8 cellular contexts compared by ENCODE assay signal in genomic region chr22:46087816-46088277, GRCh38.
A peak's percentile ranks its signal among the peaks of the same experiment; 100 is the strongest.
DNase-seq lines count a peak whose midpoint lies in the region; ATAC-seq and TF ChIP-seq lines count a peak whose summit lies in the region.

No MANE protein-coding gene starts in this region.

- 15 to 54% methylated on average over 4 of the region's 22 CpGs for WGBS in esophagus squamous epithelium, 2 donors

- peak overlapping the region; percentile 99 for H3K27ac ChIP-seq in Panc1 (ENCODE audit: low read length)
- H3K27ac ChIP-seq in esophagus squamous epithelium, result peak overlapping the region; percentile 92 to 100 (median 100)

- H3K27ac Mint-ChIP-seq in T-helper 17 cell, result no peak overlapping the region
- H3K27ac Mint-ChIP-seq in CD14-positive monocyte, result peak overlapping the region in 1 of 7 donors; percentile 10

- POLR2A ChIA-PET in Panc1 (lab: Charles Lee), result no interaction called here

- peaks cover 11% of the 10 kb centered on the region for H3K4me1 Mint-ChIP-seq in T-helper 17 cell
- H3K4me1 Mint-ChIP-seq in CD14-positive monocyte, result no peaks in the 10 kb centered on the region

- in situ Hi-C loops in Panc1 (cut with HindIII; ENCODE audit: low pct_unique_long_range_greater_than_20kb, low sequenced_read_pairs), result no loop called here

- CTCF ChIA-PET in Panc1 (lab: Charles Lee), result no interaction called here

- intact Hi-C loops in Panc1 (cut with micrococcal nuclease; ENCODE audit: unreplicated experiment), result no loop called here
- intact Hi-C loops in esophagus squamous epithelium (cut with DNase I), result no loop called here
- intact Hi-C loops in CD14-positive monocyte (cut with micrococcal nuclease), result no loop called here

- BruUV-seq in Panc1 (replicated peaks; lab: Mats Ljungman, UMichigan), result no TSS peak

- H3K9me3 ChIP-seq in Panc1 (ENCODE audit: control insufficient read depth, insufficient read depth, low read depth, low read length) (no peaks in the 10 kb centered on the region), esophagus squamous epithelium (no peaks in the 10 kb centered on the region), T-helper 17 cell (ENCODE audit: control insufficient read depth, low read length, poor library complexity, severe bottlenecking) (no peaks in the 10 kb centered on the region)

- H3K27me3 ChIP-seq in Panc1 (ENCODE audit: control insufficient read depth, insufficient read depth, low read length) (no peaks in the 10 kb centered on the region), esophagus squamous epithelium (no peaks in the 10 kb centered on the region)

- H3K36me3 ChIP-seq in Panc1 (ENCODE audit: control insufficient read depth, insufficient read depth, low read length) (peaks cover 8% of the 10 kb centered on the region; the same call in 1 of the 2 replicates), esophagus squamous epithelium (peaks cover 8 to 67% (median 11%) of the 10 kb centered on the region in 3 donors)

- H3K4me3 Mint-ChIP-seq in T-helper 17 cell (no peak overlapping the region), CD14-positive monocyte (no peak overlapping the region)

- H3K4me3 ChIP-seq in Panc1 (ENCODE audit: low read depth in 2 of 2, low read length in 2 of 2), result peak overlapping the region; percentile 35 to 90
- peak overlapping the region; percentile 1 to 58 (median 31) for H3K4me3 ChIP-seq in esophagus squamous epithelium

- peak; percentile 71 for DNase-seq in COLO829 (ENCODE audit: low spot score)
- no peak for DNase-seq in Panc1 (ENCODE audit: low read depth, low spot score)
- DNase-seq in esophagus squamous epithelium (lab: John Stamatoyannopoulos, UW), result no peak
- DNase-seq in nucleus accumbens (lab: John Stamatoyannopoulos, UW), result peak; percentile 41 to 98 (median 94)
- no peak for DNase-seq in T-helper 17 cell
- no peak for DNase-seq in NAMALWA (ENCODE audit: low spot score)
- no peak for DNase-seq in CD14-positive monocyte (ENCODE audit: low spot score)

- no peaks in the 10 kb centered on the region for H3K27me3 Mint-ChIP-seq in T-helper 17 cell
- no peaks in the 10 kb centered on the region for H3K27me3 Mint-ChIP-seq in CD14-positive monocyte (ENCODE audit: low read depth in 3 of 3)

- ATAC-seq in Panc1, result peak; percentile 61
- ATAC-seq in T-helper 17 cell, result no peak
- ATAC-seq in HG02973 (IDR thresholded peaks at IDR 0.05; ENCODE audit: unreplicated experiment), result no peak

- no peaks in the 10 kb centered on the region for H3K36me3 Mint-ChIP-seq in T-helper 17 cell (ENCODE audit: low read depth)
- H3K36me3 Mint-ChIP-seq in CD14-positive monocyte, result peaks cover 38 to 71% of the 10 kb centered on the region in 2 donors

- no peaks in the 10 kb centered on the region for H3K9me3 Mint-ChIP-seq in CD14-positive monocyte

- no peak for TF ChIP-seq CTCF in Panc1 (IDR thresholded peaks at IDR 0.05)
- TF ChIP-seq CTCF in esophagus squamous epithelium (IDR thresholded peaks at IDR 0.05), result no peak
- no peak for TF ChIP-seq CTCF in CD14-positive monocyte (IDR thresholded peaks at IDR 0.05)

- H3K4me1 ChIP-seq in Panc1 (ENCODE audit: control insufficient read depth, insufficient read depth, low read length) (peaks cover 95% of the 10 kb centered on the region), esophagus squamous epithelium (peaks cover 96 to 100% (median 98%) of the 10 kb centered on the region in 3 donors)

- peak in 1 of 4 donors; percentile 59 for TF ChIP-seq POLR2A in esophagus squamous epithelium (IDR thresholded peaks at IDR 0.05)

Comparison
In these comparisons a context has a peak if more than half of its experiments do, and no peak if none do; other contexts are left out.
1. DNase-seq: peak in COLO829 (single experiment) and nucleus accumbens (56 of 56); none in Panc1 (single experiment), esophagus squamous epithelium (single experiment), T-helper 17 cell (0 of 3), NAMALWA (single experiment) and CD14-positive monocyte (single experiment).